In genomic region chr19:32178841-32179410, GRCh38 we compare ENCODE assay signal across 1 cellular context.
TF ChIP-seq lines count a peak whose summit lies in the region.

No MANE protein-coding gene starts in this region.

TF ChIP-seq in GM23338, 12 proteins besides CTCF, POLR2A, EP300 and RAD21 (continued from another document):
- no peak for TF ChIP-seq ZNF462 (CRISPR knock-in tag; IDR thresholded peaks at IDR 0.05)
